ENCODE assay signal across 23 cellular contexts in the genomic region with DNA sequence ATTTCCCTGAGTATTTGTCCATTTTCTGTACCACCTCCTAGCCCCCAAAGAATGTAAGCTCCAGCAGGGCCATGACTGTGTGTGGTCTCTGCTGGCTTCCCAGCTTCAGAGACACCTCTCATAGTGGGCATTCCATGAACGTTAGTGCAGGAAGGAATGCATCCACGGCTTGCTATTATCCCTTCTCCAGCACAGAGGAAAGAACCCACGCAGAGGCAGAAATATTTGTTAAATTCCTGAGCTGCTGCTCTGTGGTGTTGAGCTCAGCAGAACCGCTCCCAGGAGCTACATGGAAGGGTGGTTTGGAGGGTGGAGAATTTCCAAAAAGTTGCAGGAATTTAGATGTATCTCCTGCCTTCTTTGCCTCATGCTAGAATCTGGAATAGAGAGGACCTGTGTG.
DNase-seq lines count a peak whose midpoint lies in the region; ATAC-seq, FAIRE-seq and TF ChIP-seq lines count a peak whose summit lies in the region.
"Had no signal": no experiment of that assay in that cellular context is flagged by ENCODE, and none has a peak within 500 bp of the region (broad histone marks: within the 10 kb centered on the region; RNA-seq: fewer than 3 reads in every experiment).

No MANE protein-coding gene starts in this region.

- no peak for TF ChIP-seq CTCF in bronchial epithelial cell (IDR thresholded peaks at IDR 0.05; ENCODE audit: insufficient read depth, low read length, severe bottlenecking)

- no peak overlapping the region for H2BK120ac ChIP-seq in mesenchymal stem cell (ENCODE audit: low read depth, low read length)

- no peaks in the 10 kb centered on the region for H3K79me1 ChIP-seq in mesenchymal stem cell (replicated peaks; ENCODE audit: low read length, poor library complexity, severe bottlenecking)

- H3K4me2 ChIP-seq in GM23248 (ENCODE audit: unreplicated experiment) (peak overlapping the region; percentile 12), mesenchymal stem cell (ENCODE audit: low read length, poor library complexity, severe bottlenecking) (no peak overlapping the region)
- H3K4me2 ChIP-seq: BLaER1 had no signal

- H3K27me3 ChIP-seq in GM23248 (replicated peaks; ENCODE audit: insufficient read depth): peaks cover 3% of the 10 kb centered on the region
- no peaks in the 10 kb centered on the region for H3K27me3 ChIP-seq in bronchial epithelial cell (ENCODE audit: control insufficient read depth, insufficient read depth, low read length)
- peaks cover 0 to 9% of the 10 kb centered on the region in 2 experiments for H3K27me3 ChIP-seq in mesenchymal stem cell (ENCODE audit: control insufficient read depth in 1 of 2, insufficient read depth in 1 of 2, low read length in 2 of 2)
- H3K27me3 ChIP-seq in small intestine (ENCODE audit: control insufficient read depth in 2 of 2, insufficient read depth in 2 of 2, low read length in 2 of 2): no peaks in the 10 kb centered on the region
- H3K27me3 ChIP-seq: BLaER1, gastrocnemius medialis, upper lobe of right lung had no signal

- H3K4me3 ChIP-seq in GM23248 (no peak overlapping the region), bronchial epithelial cell (ENCODE audit: low read depth, low read length) (no peak overlapping the region), mesenchymal stem cell (ENCODE audit: insufficient read depth in 1 of 2, low read depth in 1 of 2, low read length in 2 of 2) (no peak overlapping the region), small intestine (ENCODE audit: low read depth in 1 of 2, low read length in 2 of 2) (no peak overlapping the region)
- H3K4me3 ChIP-seq: BLaER1, gastrocnemius medialis, K562, psoas muscle, upper lobe of right lung had no signal

- no peak overlapping the region for H4K8ac ChIP-seq in mesenchymal stem cell (ENCODE audit: low read length)

- no peak overlapping the region for H4K91ac ChIP-seq in mesenchymal stem cell (ENCODE audit: low read length)

- no peaks in the 10 kb centered on the region for H3K79me2 ChIP-seq in GM23248 (ENCODE audit: insufficient read depth)

- in situ Hi-C loops in GM23248 (cut with MboI): no loop called here

- peak; percentile 44 for DNase-seq in GM23248
- DNase-seq in bronchial epithelial cell (ENCODE audit: low read depth): no peak
- DNase-seq in mesenchymal stem cell: peak; percentile 12
- peak; percentile 26 for DNase-seq in urothelium cell line (ENCODE audit: low spot score)
- no peak for DNase-seq in KG1 (lab: John Stamatoyannopoulos, UW)
- no peak for DNase-seq in small intestine
- DNase-seq: activated CD4-positive, alpha-beta T cell treated with anti-CD3 and anti-CD28 coated beads for 48 hours; activated naive CD8-positive, alpha-beta T cell treated with anti-CD3 and anti-CD28 coated beads, Interleukin-2, amount 50 U/mL, for 24 hours; central memory CD4-positive, alpha-beta T cell; erythroblast; gastrocnemius medialis; GOT3; midbrain; NCI-H1694; NCI-H2171 treated with DMSO at 0.1 percent for 48 hours; NCI-H748 treated with DMSO at 0.1 percent for 48 hours; psoas muscle; upper lobe of right lung had no signal

- no peak overlapping the region for H2BK12ac ChIP-seq in mesenchymal stem cell (ENCODE audit: low read length in 2 of 2)

- no peaks in the 10 kb centered on the region for H3K9me2 ChIP-seq in GM23248 (ENCODE audit: insufficient read depth)

- peak; percentile 55 for FAIRE-seq in bronchial epithelial cell (lab: Jason Lieb, UNC)
- no peak for FAIRE-seq in urothelium cell line (lab: Jason Lieb, UNC)
- no peak for FAIRE-seq in small intestine (lab: Jason Lieb, UNC)
- FAIRE-seq: K562, TTC549 had no signal

- no peak overlapping the region for H3K9ac ChIP-seq in GM23248
- no peak overlapping the region for H3K9ac ChIP-seq in mesenchymal stem cell (ENCODE audit: low read length)
- H3K9ac ChIP-seq: BLaER1 had no signal

- no peaks in the 10 kb centered on the region for H3K36me3 ChIP-seq in GM23248 (ENCODE audit: low read depth)
- H3K36me3 ChIP-seq in bronchial epithelial cell (ENCODE audit: control insufficient read depth, insufficient read depth, low read length): no peaks in the 10 kb centered on the region
- no peaks in the 10 kb centered on the region for H3K36me3 ChIP-seq in mesenchymal stem cell (ENCODE audit: control insufficient read depth in 1 of 2, insufficient read depth in 2 of 2, low read depth in 1 of 2, low read length in 2 of 2)
- no peaks in the 10 kb centered on the region for H3K36me3 ChIP-seq in small intestine (ENCODE audit: control insufficient read depth in 2 of 2, insufficient read depth in 2 of 2, low read length in 2 of 2)
- H3K36me3 ChIP-seq: BLaER1, gastrocnemius medialis, upper lobe of right lung had no signal

- H3K27ac ChIP-seq in GM23248 (no peak overlapping the region), mesenchymal stem cell (ENCODE audit: low read length, poor library complexity, severe bottlenecking) (peak overlapping the region; percentile 84), small intestine (ENCODE audit: low read depth in 1 of 2, low read length in 1 of 2) (no peak overlapping the region)
- H3K27ac ChIP-seq: BLaER1, gastrocnemius medialis, psoas muscle, upper lobe of right lung had no signal

- no peak overlapping the region for H3K4ac ChIP-seq in mesenchymal stem cell (ENCODE audit: low read depth in 1 of 2, low read length in 2 of 2)

- no peak for ATAC-seq in GM18498 (IDR thresholded peaks at IDR 0.05; ENCODE audit: unreplicated experiment)
- ATAC-seq: activated naive CD8-positive, alpha-beta T cell treated with anti-CD3 and anti-CD28 coated beads, Interleukin-2, amount 50 U/mL, for 24 hours; gastrocnemius medialis; K562; left lobe of liver; psoas muscle; upper lobe of right lung had no signal

- no peak overlapping the region for H3K23ac ChIP-seq in mesenchymal stem cell (ENCODE audit: low read length in 2 of 2)

- peak overlapping the region; percentile 74 for H2BK5ac ChIP-seq in mesenchymal stem cell (ENCODE audit: low read depth, low read length, poor library complexity, severe bottlenecking)

- H3K9me3 ChIP-seq in GM23248 (ENCODE audit: low read depth): no peaks in the 10 kb centered on the region
- no peaks in the 10 kb centered on the region for H3K9me3 ChIP-seq in mesenchymal stem cell (ENCODE audit: control insufficient read depth, low read length)
- no peaks in the 10 kb centered on the region for H3K9me3 ChIP-seq in small intestine (ENCODE audit: control insufficient read depth, low read depth)
- H3K9me3 ChIP-seq: BLaER1, gastrocnemius medialis, psoas muscle, upper lobe of right lung had no signal

- H3K4me1 ChIP-seq in GM23248 (ENCODE audit: insufficient read depth): peaks cover 7% of the 10 kb centered on the region; the same call in 1 of the 2 replicates
- H3K4me1 ChIP-seq in mesenchymal stem cell (ENCODE audit: control insufficient read depth, insufficient read depth, low read depth, low read length): peaks cover 9% of the 10 kb centered on the region
- no peaks in the 10 kb centered on the region for H3K4me1 ChIP-seq in small intestine (ENCODE audit: control insufficient read depth in 2 of 2, insufficient read depth in 1 of 2, low read depth in 1 of 2, low read length in 1 of 2)
- H3K4me1 ChIP-seq: BLaER1, gastrocnemius medialis, psoas muscle, upper lobe of right lung had no signal

- no peak overlapping the region for H3K18ac ChIP-seq in mesenchymal stem cell (ENCODE audit: low read depth in 1 of 2, low read length in 2 of 2)

- H3F3A ChIP-seq in GM23248 (ENCODE audit: insufficient read depth): no peaks in the 10 kb centered on the region

- no peak overlapping the region for H2AFZ ChIP-seq in GM23248
- H2AFZ ChIP-seq in mesenchymal stem cell (ENCODE audit: low read depth, low read length): no peak overlapping the region

- H3K14ac ChIP-seq in mesenchymal stem cell (ENCODE audit: low read length in 2 of 2): no peak overlapping the region

- no peak overlapping the region for H2BK15ac ChIP-seq in mesenchymal stem cell (ENCODE audit: low read depth, poor library complexity, severe bottlenecking)

- no peak overlapping the region for H2AK5ac ChIP-seq in mesenchymal stem cell (ENCODE audit: low read length, severe bottlenecking)

- WGBS in GM23248 (ENCODE audit: low coverage in 1 of 2, low lambda C conversion rate in 2 of 2, missing lambda C conversion rate in 2 of 2), 2 experiments: 7 to 12% methylated on average over 4 of the region's 4 CpGs
- 20% methylated on average over 4 of the region's 4 CpGs for WGBS in mesenchymal stem cell
- WGBS in small intestine, 3 donors: 44 to 45% (median 45%) methylated on average over 4 of the region's 4 CpGs

- H4K20me1 ChIP-seq in GM23248 (ENCODE audit: insufficient read depth): no peaks in the 10 kb centered on the region
- H4K20me1 ChIP-seq: BLaER1 had no signal

Comparison
In these comparisons a context has a peak if more than half of its experiments do, and no peak if none do; other contexts are left out.
1. DNase-seq: peak in GM23248 (single experiment), mesenchymal stem cell (single experiment) and urothelium cell line (single experiment); none in bronchial epithelial cell (single experiment), KG1 (single experiment) and small intestine (single experiment).